27 cellular contexts compared by ENCODE assay signal in genomic region chr16:60225541-60225940, GRCh38.
"Had no signal": no experiment of that assay in that cellular context is flagged by ENCODE, and none has a peak within 500 bp of the region (broad histone marks: within the 10 kb centered on the region; RNA-seq: fewer than 3 reads in every experiment).

No MANE protein-coding gene starts in this region.

- H3K36me3 Mint-ChIP-seq: activated naive CD8-positive, alpha-beta T cell; brain had no signal

- H3K4me2 ChIP-seq: KMS-11, SK-N-SH had no signal

- H3K9ac ChIP-seq: KMS-11, SK-N-SH had no signal

- DNase-seq: activated CD4-positive, alpha-beta memory T cell treated with anti-CD3 and anti-CD28 coated beads, Interleukin-2, amount 10 ng/mL, durations not matched to agents 7 days and 5 days; activated CD4-positive, alpha-beta T cell treated with anti-CD3 and anti-CD28 coated beads for 36 hours; activated CD4-positive, alpha-beta T cell treated with anti-CD3 and anti-CD28 coated beads, Interleukin-2, amount 50 U/mL, for 1 hour; activated gamma-delta T cell; activated naive CD4-positive, alpha-beta T cell treated with anti-CD3 and anti-CD28 coated beads for 36 hours; activated T-cell treated with anti-CD3 and anti-CD28 coated beads for 4 hours; activated T-cell treated with anti-CD3 and anti-CD28 coated beads, Interleukin-2, amount 50 U/mL, for 48 hours; amygdala; cerebellar nuclear complex; NCI-H1092; NCI-H1436; NCI-H1694 treated with DMSO at 0.1 percent for 48 hours; NCI-H2029 treated with DMSO at 0.1 percent for 48 hours; NCI-H345; NCI-H510A; NK-92 treated with Interleukin-12 subunit alpha and Interleukin-12 subunit beta, amount 100 ng/mL, for 24 hours; OCI-M1; RPMI8226; SK-N-SH; T-helper 1 cell had no signal

- H3K4me3 Mint-ChIP-seq: activated CD4-positive, alpha-beta memory T cell treated with anti-CD3 and anti-CD28 coated beads, Interleukin-2, amount 10 ng/mL, durations not matched to agents 7 days and 5 days; activated CD4-positive, alpha-beta T cell treated with anti-CD3 and anti-CD28 coated beads for 36 hours; activated naive CD4-positive, alpha-beta T cell treated with anti-CD3 and anti-CD28 coated beads for 36 hours; activated naive CD8-positive, alpha-beta T cell; activated T-helper 17 cell treated with anti-CD3 and anti-CD28 coated beads, Interleukin-2, amount 50 U/mL, for 72 hours; brain had no signal

- H3K9me3 ChIP-seq: SK-N-SH had no signal

- H3K27me3 Mint-ChIP-seq: activated CD4-positive, alpha-beta memory T cell treated with anti-CD3 and anti-CD28 coated beads, Interleukin-2, amount 10 ng/mL, durations not matched to agents 7 days and 5 days; activated CD4-positive, alpha-beta T cell treated with anti-CD3 and anti-CD28 coated beads for 36 hours; activated naive CD8-positive, alpha-beta T cell; activated T-helper 17 cell treated with anti-CD3 and anti-CD28 coated beads, Interleukin-2, amount 50 U/mL, for 72 hours; brain had no signal

- H3K27ac ChIP-seq: KMS-11, VCaP had no signal

- ATAC-seq: activated CD4-positive, alpha-beta T cell treated with anti-CD3 and anti-CD28 coated beads for 36 hours; activated T-helper 17 cell treated with anti-CD3 and anti-CD28 coated beads, Interleukin-2, amount 50 U/mL, for 72 hours; Panc1; Right ventricle myocardium inferior had no signal

- H3K27ac Mint-ChIP-seq: activated CD4-positive, alpha-beta memory T cell treated with anti-CD3 and anti-CD28 coated beads, Interleukin-2, amount 10 ng/mL, durations not matched to agents 7 days and 5 days; activated CD4-positive, alpha-beta T cell treated with anti-CD3 and anti-CD28 coated beads for 36 hours; activated naive CD4-positive, alpha-beta T cell treated with anti-CD3 and anti-CD28 coated beads for 36 hours; activated naive CD8-positive, alpha-beta T cell; activated T-helper 17 cell treated with anti-CD3 and anti-CD28 coated beads, Interleukin-2, amount 50 U/mL, for 72 hours had no signal

- H3K4me1 Mint-ChIP-seq: activated CD4-positive, alpha-beta memory T cell treated with anti-CD3 and anti-CD28 coated beads, Interleukin-2, amount 10 ng/mL, durations not matched to agents 7 days and 5 days; activated CD4-positive, alpha-beta T cell treated with anti-CD3 and anti-CD28 coated beads for 36 hours; activated T-helper 17 cell treated with anti-CD3 and anti-CD28 coated beads, Interleukin-2, amount 50 U/mL, for 72 hours had no signal

- H3K9me2 ChIP-seq: SK-N-SH had no signal
